28 cellular contexts compared by ENCODE assay signal in genomic region chr2:101469863-101470262, GRCh38. TPM values are rescaled to one million over a fixed set of nuclear protein-coding genes. Genes with fewer than 3 reads are reported as not detected.
"Had no signal": no experiment of that assay in that cellular context is flagged by ENCODE, and none has a peak within 500 bp of the region (broad histone marks: within the 10 kb centered on the region; RNA-seq: fewer than 3 reads in every experiment).

No MANE protein-coding gene starts in this region.

- H3K9me3 ChIP-seq: ascending aorta, colonic mucosa, gastroesophageal sphincter, right atrium auricular region, upper lobe of left lung, vagina had no signal

- H3K79me2 ChIP-seq: parathyroid adenoma had no signal

- H3K36me3 Mint-ChIP-seq: activated naive CD4-positive, alpha-beta T cell treated with anti-CD3 and anti-CD28 coated beads, Interleukin-2, amount 10 ng/mL, durations not matched to agents 7 days and 5 days; brain; memory B cell; naive thymus-derived CD8-positive, alpha-beta T cell had no signal

- H3K36me3 ChIP-seq: ascending aorta, cardiac muscle cell, colonic mucosa, gastroesophageal sphincter, right atrium auricular region, upper lobe of left lung, vagina had no signal

- H2AFZ ChIP-seq: parathyroid adenoma had no signal

- DNase-seq: activated CD4-positive, alpha-beta memory T cell treated with anti-CD3 and anti-CD28 coated beads, Interleukin-2, amount 10 ng/mL, durations not matched to agents 7 days and 5 days; activated CD4-positive, alpha-beta T cell treated with anti-CD3 and anti-CD28 coated beads for 48 hours; activated CD8-positive, alpha-beta memory T cell treated with anti-CD3 and anti-CD28 coated beads, Interleukin-2, amount 50 U/mL, for 48 hours; activated gamma-delta T cell; activated naive CD4-positive, alpha-beta T cell treated with anti-CD3 and anti-CD28 coated beads, Interleukin-2, amount 10 ng/mL, durations not matched to agents 7 days and 5 days; activated naive CD8-positive, alpha-beta T cell treated with anti-CD3 and anti-CD28 coated beads, Interleukin-2, amount 10 ng/mL, durations not matched to agents 7 days and 5 days; activated T-cell treated with anti-CD3 and anti-CD28 coated beads, Interleukin-2, amount 50 U/mL, for 24 hours; cerebellar nuclear complex; colonic mucosa; effector memory CD4-positive, alpha-beta T cell; hippocampal formation; left cardiac atrium; naive thymus-derived CD8-positive, alpha-beta T cell; nucleus accumbens; stimulated activated CD4-positive, alpha-beta T cell treated with anti-CD3 and anti-CD28 coated beads, Interleukin-2, amount 100 ng/mL, for 48 hours; stimulated activated naive CD8-positive, alpha-beta T cell treated with anti-CD3 and anti-CD28 coated beads, Interleukin-15, Interleukin-2, amounts not matched to agents 100 U/mL and 50 U/mL, for 24 hours; upper lobe of left lung had no signal

- H3K4me1 ChIP-seq: colonic mucosa, parathyroid adenoma had no signal

- H3K4me3 ChIP-seq: ascending aorta, cardiac muscle cell, colonic mucosa, gastroesophageal sphincter, right atrium auricular region, upper lobe of left lung, vagina had no signal

- ATAC-seq: activated CD4-positive, CD25-positive, alpha-beta regulatory T cell treated with anti-CD3 and anti-CD28 coated beads, Interleukin-2, amount 50 U/mL, for 24 hours; gastroesophageal sphincter; left cardiac atrium; naive thymus-derived CD8-positive, alpha-beta T cell; stimulated activated naive CD8-positive, alpha-beta T cell treated with anti-CD3 and anti-CD28 coated beads, Interleukin-15, Interleukin-2, amounts not matched to agents 100 U/mL and 50 U/mL, for 24 hours had no signal

- H3K27me3 ChIP-seq: ascending aorta, gastroesophageal sphincter, right atrium auricular region, vagina had no signal

- H3K9me3 Mint-ChIP-seq: activated CD4-positive, alpha-beta memory T cell treated with anti-CD3 and anti-CD28 coated beads, Interleukin-2, amount 10 ng/mL, durations not matched to agents 7 days and 5 days; activated naive CD4-positive, alpha-beta T cell treated with anti-CD3 and anti-CD28 coated beads, Interleukin-2, amount 10 ng/mL, durations not matched to agents 7 days and 5 days; activated naive CD8-positive, alpha-beta T cell treated with anti-CD3 and anti-CD28 coated beads, Interleukin-2, amount 10 ng/mL, durations not matched to agents 7 days and 5 days; activated T-cell treated with anti-CD3 and anti-CD28 coated beads, Interleukin-2, amount 50 U/mL, for 24 hours; memory B cell; naive thymus-derived CD8-positive, alpha-beta T cell; neural crest cell had no signal

- H3K27ac Mint-ChIP-seq: activated CD4-positive, alpha-beta memory T cell treated with anti-CD3 and anti-CD28 coated beads, Interleukin-2, amount 10 ng/mL, durations not matched to agents 7 days and 5 days; activated naive CD4-positive, alpha-beta T cell treated with anti-CD3 and anti-CD28 coated beads, Interleukin-2, amount 10 ng/mL, durations not matched to agents 7 days and 5 days; activated naive CD8-positive, alpha-beta T cell treated with anti-CD3 and anti-CD28 coated beads, Interleukin-2, amount 10 ng/mL, durations not matched to agents 7 days and 5 days; activated T-cell treated with anti-CD3 and anti-CD28 coated beads, Interleukin-2, amount 50 U/mL, for 24 hours; brain; memory B cell; naive thymus-derived CD8-positive, alpha-beta T cell had no signal

- H3K4me3 Mint-ChIP-seq: activated CD4-positive, alpha-beta memory T cell treated with anti-CD3 and anti-CD28 coated beads, Interleukin-2, amount 10 ng/mL, durations not matched to agents 7 days and 5 days; activated naive CD4-positive, alpha-beta T cell treated with anti-CD3 and anti-CD28 coated beads, Interleukin-2, amount 10 ng/mL, durations not matched to agents 7 days and 5 days; activated naive CD8-positive, alpha-beta T cell treated with anti-CD3 and anti-CD28 coated beads, Interleukin-2, amount 10 ng/mL, durations not matched to agents 7 days and 5 days; activated T-cell treated with anti-CD3 and anti-CD28 coated beads, Interleukin-2, amount 50 U/mL, for 24 hours; brain; memory B cell; naive thymus-derived CD8-positive, alpha-beta T cell; neural crest cell had no signal

- H3K27ac ChIP-seq: ascending aorta, cardiac muscle cell, colonic mucosa, gastroesophageal sphincter, parathyroid adenoma, right atrium auricular region, upper lobe of left lung, vagina had no signal

- H3K27me3 Mint-ChIP-seq: activated CD4-positive, alpha-beta memory T cell treated with anti-CD3 and anti-CD28 coated beads, Interleukin-2, amount 10 ng/mL, durations not matched to agents 7 days and 5 days; activated naive CD8-positive, alpha-beta T cell treated with anti-CD3 and anti-CD28 coated beads, Interleukin-2, amount 10 ng/mL, durations not matched to agents 7 days and 5 days had no signal

RNA-seq across cellular contexts. Expression of gene RFX8, which starts 5.0 kb away (rescaled TPM):
- total RNA-seq: ascending aorta; colonic mucosa; epithelial cell of proximal tubule; left cardiac atrium; naive thymus-derived CD8-positive, alpha-beta T cell had no signal
